ENCODE assay signal across 8 cellular contexts in the genomic region with DNA sequence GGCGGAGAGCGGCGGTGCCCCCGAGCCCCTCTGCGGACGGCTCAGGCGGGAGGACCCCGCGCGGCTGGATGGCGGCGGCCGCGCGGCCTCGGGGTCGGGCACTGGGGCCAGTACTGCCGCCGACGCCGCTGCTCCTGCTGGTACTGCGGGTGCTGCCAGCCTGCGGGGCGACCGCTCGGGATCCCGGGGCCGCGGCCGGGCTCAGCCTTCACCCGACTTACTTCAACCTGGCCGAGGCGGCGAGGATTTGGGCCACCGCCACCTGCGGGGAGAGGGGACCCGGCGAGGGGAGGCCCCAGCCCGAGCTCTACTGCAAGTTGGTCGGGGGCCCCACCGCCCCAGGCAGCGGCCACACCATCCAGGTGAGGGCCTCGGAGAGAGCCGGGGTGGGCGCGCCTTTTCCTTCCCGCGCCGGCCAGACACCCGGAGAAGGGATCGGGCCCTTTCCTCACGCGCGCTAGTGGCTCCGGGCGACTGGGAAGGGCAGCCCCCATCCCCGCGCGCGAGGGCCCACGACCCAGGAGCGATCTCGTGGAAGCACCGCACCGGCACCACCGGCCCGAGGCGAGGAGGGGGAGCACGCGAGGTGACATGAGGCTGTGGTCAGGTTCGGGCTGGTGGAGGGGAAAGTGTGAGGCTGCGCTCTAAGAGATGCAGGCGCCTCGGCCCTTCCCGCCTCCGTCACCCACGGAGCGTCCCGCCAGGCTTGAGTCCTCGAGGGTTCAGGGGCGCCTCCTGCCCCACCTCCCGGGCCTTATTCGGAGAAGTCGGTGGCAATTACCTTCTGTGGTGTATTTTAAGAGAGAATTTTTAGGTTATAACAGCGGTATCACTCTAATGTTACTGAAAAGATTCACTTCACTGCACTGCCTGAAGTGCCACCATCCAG. TPM values are rescaled to one million over a fixed set of nuclear protein-coding genes. Genes with fewer than 3 reads are reported as not detected.
A peak's percentile ranks its signal among the peaks of the same experiment; 100 is the strongest.
DNase-seq lines count a peak whose midpoint lies in the region; ATAC-seq, FAIRE-seq and TF ChIP-seq lines count a peak whose summit lies in the region.

No MANE protein-coding gene starts in this region.

- H3K27ac ChIP-seq in CD8-positive, alpha-beta T cell (ENCODE audit: low read depth, low read length): no peak overlapping the region

- H3K4me3 Mint-ChIP-seq in CD8-positive, alpha-beta T cell: peak overlapping the region; percentile 62

- peaks cover 16% of the 10 kb centered on the region for H3K27me3 ChIP-seq in CD8-positive, alpha-beta T cell (ENCODE audit: insufficient read depth, low read length)
- H3K27me3 ChIP-seq in adipocyte (replicated peaks; ENCODE audit: control insufficient read depth, insufficient read depth, low read length): no peaks in the 10 kb centered on the region

- H3K27me3 Mint-ChIP-seq in CD8-positive, alpha-beta T cell (ENCODE audit: low read depth): peaks cover 37% of the 10 kb centered on the region

- POLR2A ChIA-PET in CD8-positive, alpha-beta T cell (lab: Charles Lee): no interaction called here

- H3K27ac Mint-ChIP-seq in CD8-positive, alpha-beta T cell: no peak overlapping the region

- H3K4me1 Mint-ChIP-seq in CD8-positive, alpha-beta T cell (ENCODE audit: low read depth): peaks cover 13% of the 10 kb centered on the region

- no peaks in the 10 kb centered on the region for H3K36me3 ChIP-seq in CD8-positive, alpha-beta T cell (ENCODE audit: insufficient read depth, low read length)
- no peaks in the 10 kb centered on the region for H3K36me3 ChIP-seq in adipocyte (ENCODE audit: control insufficient read depth, insufficient read depth, low read length, severe bottlenecking)

- DNase-seq in CD8-positive, alpha-beta T cell: no peak
- DNase-seq in HK-2 (ENCODE audit: unreplicated experiment) (peak; percentile 46), adipocyte (ENCODE audit: low read depth) (peak; percentile 51), iPS-NIHi7 (ENCODE audit: extremely low spot score) (peak; percentile 46), GM19239 (ENCODE audit: insufficient read length, low spot score) (no peak)
- DNase-seq in stimulated activated CD4-positive, alpha-beta T cell treated with anti-CD3 and anti-CD28 coated beads, Interleukin-15, amount 100 ng/mL, for 24 hours: peak; percentile 32

- no peak for FAIRE-seq in GM19239 (lab: Jason Lieb, UNC)

- no peaks in the 10 kb centered on the region for H3K9me3 Mint-ChIP-seq in CD8-positive, alpha-beta T cell

- peak overlapping the region; percentile 37 for H3K4me3 ChIP-seq in CD8-positive, alpha-beta T cell (ENCODE audit: low read depth, low read length)
- peak overlapping the region; percentile 83 for H3K4me3 ChIP-seq in adipocyte (ENCODE audit: low read length)

- intact Hi-C loops in CD8-positive, alpha-beta T cell (cut with DNase I, micrococcal nuclease): no loop called here

- no peak for TF ChIP-seq CTCF in CD8-positive, alpha-beta T cell (IDR thresholded peaks at IDR 0.05)

- peak overlapping the region; percentile 67 for H3K9ac ChIP-seq in adipocyte (ENCODE audit: low read length)

- H3K4me1 ChIP-seq in CD8-positive, alpha-beta T cell (ENCODE audit: insufficient read depth, low read length): peaks cover 7% of the 10 kb centered on the region
- H3K4me1 ChIP-seq in adipocyte (ENCODE audit: control insufficient read depth, insufficient read depth, low read length): peaks cover 7% of the 10 kb centered on the region

- H3K36me3 Mint-ChIP-seq in CD8-positive, alpha-beta T cell: no peaks in the 10 kb centered on the region

- H3K9me3 ChIP-seq in CD8-positive, alpha-beta T cell (ENCODE audit: low read length): no peaks in the 10 kb centered on the region
- no peaks in the 10 kb centered on the region for H3K9me3 ChIP-seq in adipocyte (ENCODE audit: control insufficient read depth, low read length)

- CTCF ChIA-PET in CD8-positive, alpha-beta T cell (lab: Charles Lee): interaction anchor here (2.2 kb wide), 1 partner anchor 122 kb away, joined by 5 read pairs; no protein-coding TSS in a partner anchor

- peak; percentile 26 for ATAC-seq in CD8-positive, alpha-beta T cell
- ATAC-seq in HG03439 (IDR thresholded peaks at IDR 0.05; ENCODE audit: unreplicated experiment): no peak
- ATAC-seq in HG03196 (IDR thresholded peaks at IDR 0.05; ENCODE audit: unreplicated experiment): no peak

RNA-seq across cellular contexts. Expression of a gene that starts 0.6 kb away (rescaled TPM):
- not detected for total RNA-seq in CD8-positive, alpha-beta T cell

RNA-seq across cellular contexts. Expression of a gene that starts 27.1 kb away (rescaled TPM):
- not detected for total RNA-seq in CD8-positive, alpha-beta T cell

Comparison
In these comparisons a context has a peak if more than half of its experiments do, and no peak if none do; other contexts are left out.
1. DNase-seq: peak in HK-2 (single experiment), adipocyte (single experiment), iPS-NIHi7 (single experiment) and stimulated activated CD4-positive, alpha-beta T cell treated with anti-CD3 and anti-CD28 coated beads, Interleukin-15, amount 100 ng/mL, for 24 hours (single experiment); none in CD8-positive, alpha-beta T cell (0 of 7) and GM19239 (single experiment).